Comparison of ENCODE assay signal across 26 cellular contexts in the genomic region with DNA sequence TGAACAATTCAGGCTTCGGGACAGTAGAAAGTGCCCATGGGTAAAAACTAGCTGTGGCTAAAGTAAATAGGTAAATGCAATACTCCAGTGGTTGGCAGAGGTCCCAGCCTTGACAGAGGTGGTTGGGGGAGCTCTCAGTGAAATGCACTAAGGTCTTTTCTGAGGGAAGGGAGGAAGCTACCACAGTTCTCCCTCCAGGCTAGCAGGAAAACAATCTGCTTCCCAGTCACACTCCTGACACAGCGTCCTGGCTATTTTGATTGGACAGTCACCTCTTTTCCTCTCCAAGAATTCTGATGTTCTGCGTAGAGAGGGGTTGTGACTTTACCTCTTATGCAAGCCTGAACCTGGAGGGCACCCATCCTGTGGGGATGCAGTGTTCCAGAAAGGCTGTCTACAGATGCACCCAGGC.
DNase-seq lines count a peak whose midpoint lies in the region; ATAC-seq and TF ChIP-seq lines count a peak whose summit lies in the region.
"Had no signal": no experiment of that assay in that cellular context is flagged by ENCODE, and none has a peak within 500 bp of the region (broad histone marks: within the 10 kb centered on the region; RNA-seq: fewer than 3 reads in every experiment).

No MANE protein-coding gene starts in this region.

- H3K27me3 Mint-ChIP-seq in activated T-cell treated with anti-CD3 and anti-CD28 coated beads, Interleukin-2, amount 50 U/mL, for 4 hours (ENCODE audit: low read depth) = peaks cover 2% of the 10 kb centered on the region
- H3K27me3 Mint-ChIP-seq: type B pancreatic cell had no signal

- 74 to 76% methylated on average over 3 of the region's 3 CpGs for WGBS in heart right ventricle, 2 donors
- 41% methylated on average over 3 of the region's 3 CpGs for WGBS in liver
- no CpG with 5 or more reads among the region's 3 CpGs for WGBS in neuronal stem cell (ENCODE audit: extremely low coverage in 2 of 2, insufficient read length in 2 of 2, insufficient replicate concordance in 1 of 2), 2 donors

- intact Hi-C loops in heart right ventricle (cut with DNase I) = loop anchor here in 3 of 10 donors (2.0 to 10.0 kb wide), 5 partner anchors 92 to 312 kb away; a partner anchor contains a TSS
- intact Hi-C loops in Right ventricle myocardium inferior (cut with DNase I) = loop anchor here (5.0 to 10.0 kb wide), 2 partner anchors 90 to 192 kb away; a partner anchor contains a TSS

- DNase-seq in heart right ventricle = no peak
- DNase-seq in Right ventricle myocardium inferior (ENCODE audit: missing footprints) = no peak
- DNase-seq in choroid plexus epithelial cell (ENCODE audit: low read depth) = peak; percentile 60
- DNase-seq in activated T-cell treated with anti-CD3 and anti-CD28 coated beads, Interleukin-2, amount 50 U/mL, for 4 hours = no peak
- DNase-seq in neuronal stem cell (ENCODE audit: low spot score) = no peak
- DNase-seq in stimulated activated CD4-positive, alpha-beta T cell treated with anti-CD3 and anti-CD28 coated beads, Interleukin-4, amount 100 ng/mL, for 24 hours = no peak
- DNase-seq: activated CD4-positive, alpha-beta memory T cell treated with anti-CD3 and anti-CD28 coated beads for 36 hours; activated CD8-positive, alpha-beta memory T cell treated with anti-CD3 and anti-CD28 coated beads, Interleukin-2, amount 50 U/mL, for 48 hours; Caco-2; DND-41; left colon; naive thymus-derived CD4-positive, alpha-beta T cell; NCI-H1048; NCI-H187 treated with DMSO at 0.1 percent for 48 hours; right cardiac atrium; SIG-M5; stimulated activated naive CD8-positive, alpha-beta T cell treated with anti-CD3 and anti-CD28 coated beads, Interleukin-15, amount 100 ng/mL, for 72 hours had no signal

- H3K14ac ChIP-seq in neuronal stem cell (ENCODE audit: low read length) = no peak overlapping the region

- H3K4me1 ChIP-seq in heart right ventricle = peaks cover 0 to 20% (median 0%) of the 10 kb centered on the region in 9 donors
- H3K4me1 ChIP-seq in liver (ENCODE audit: control insufficient read depth in 4 of 4, insufficient read depth in 4 of 4, low read length in 3 of 4) = peaks cover 10 to 13% (median 10%) of the 10 kb centered on the region in 4 donors
- H3K4me1 ChIP-seq in neuronal stem cell (ENCODE audit: control insufficient read depth in 2 of 2, insufficient read depth in 1 of 2, low read depth in 1 of 2, low read length in 2 of 2) = no peaks in the 10 kb centered on the region
- H3K4me1 ChIP-seq: BLaER1, Caco-2 had no signal

- H3K27ac ChIP-seq in heart right ventricle (peak overlapping the region in 8 of 10 donors; percentile 41 to 79 (median 51)), liver (ENCODE audit: low read depth in 1 of 2, low read length in 2 of 2) (peak overlapping the region in 1 of 2 donors; percentile 5), neuronal stem cell (replicated peaks; ENCODE audit: low read length) (no peak overlapping the region)
- H3K27ac ChIP-seq: ascending aorta, BLaER1 had no signal

- no peaks in the 10 kb centered on the region for H3K36me3 ChIP-seq in heart right ventricle
- H3K36me3 ChIP-seq in liver (ENCODE audit: control insufficient read depth in 4 of 4, insufficient read depth in 3 of 4, low read depth in 1 of 4, low read length in 3 of 4) = no peaks in the 10 kb centered on the region
- H3K36me3 ChIP-seq in neuronal stem cell (replicated peaks in 1 of 2; ENCODE audit: control insufficient read depth in 2 of 2, insufficient read depth in 2 of 2, low read length in 2 of 2) = no peaks in the 10 kb centered on the region
- H3K36me3 ChIP-seq: ascending aorta, BLaER1 had no signal

- TF ChIP-seq RAD21 in liver (IDR thresholded peaks at IDR 0.05) = no peak

- no peak overlapping the region for H2BK12ac ChIP-seq in neuronal stem cell (ENCODE audit: low read length)

- peaks cover 28% of the 10 kb centered on the region for H3K9me3 Mint-ChIP-seq in activated T-cell treated with anti-CD3 and anti-CD28 coated beads, Interleukin-2, amount 50 U/mL, for 4 hours

- H3K79me1 ChIP-seq in neuronal stem cell (ENCODE audit: low read depth, low read length) = no peaks in the 10 kb centered on the region

- no peak overlapping the region for H3K4me2 ChIP-seq in neuronal stem cell (ENCODE audit: insufficient read depth, low read length, poor library complexity, severe bottlenecking)
- H3K4me2 ChIP-seq: BLaER1 had no signal

- H3K9me3 ChIP-seq in heart right ventricle (peaks cover 0 to 35% (median 21%) of the 10 kb centered on the region in 11 donors), liver (ENCODE audit: control insufficient read depth in 4 of 4, low read length in 3 of 4) (peaks cover 0 to 10% (median 5%) of the 10 kb centered on the region in 4 donors), neuronal stem cell (replicated peaks in 1 of 2; ENCODE audit: control insufficient read depth in 2 of 2, insufficient read depth in 1 of 2, low read depth in 1 of 2, low read length in 2 of 2) (peaks cover 5% of the 10 kb centered on the region in 2 donors)

- no peak overlapping the region for H2AFZ ChIP-seq in neuronal stem cell (ENCODE audit: low read length)

- no peak overlapping the region for H4K8ac ChIP-seq in neuronal stem cell (ENCODE audit: low read depth, low read length)

- no peak overlapping the region for H2AK5ac ChIP-seq in neuronal stem cell (ENCODE audit: low read depth, low read length)

- no peak overlapping the region for H3K4ac ChIP-seq in neuronal stem cell (ENCODE audit: low read length)

- no peak for TF ChIP-seq CTCF in heart right ventricle (IDR thresholded peaks at IDR 0.05)
- no peak for TF ChIP-seq CTCF in choroid plexus epithelial cell (conservative IDR thresholded peaks at IDR 0.05; ENCODE audit: low read depth, low read length)
- TF ChIP-seq CTCF in liver (IDR thresholded peaks at IDR 0.05; ENCODE audit: low read depth, low read length, missing input control) = no peak

- no peak overlapping the region for H2BK15ac ChIP-seq in neuronal stem cell (ENCODE audit: low read length)

- no peak overlapping the region for H3K9ac ChIP-seq in liver (ENCODE audit: low read depth in 1 of 2, low read length in 2 of 2)
- no peak overlapping the region for H3K9ac ChIP-seq in neuronal stem cell (ENCODE audit: low read depth, low read length, poor library complexity)
- H3K9ac ChIP-seq: BLaER1 had no signal

- no peak overlapping the region for H2BK120ac ChIP-seq in neuronal stem cell (ENCODE audit: low read depth, low read length)

- no peak overlapping the region for H3K23ac ChIP-seq in neuronal stem cell (ENCODE audit: low read depth, low read length, poor library complexity)

- H3K4me3 Mint-ChIP-seq in activated T-cell treated with anti-CD3 and anti-CD28 coated beads, Interleukin-2, amount 50 U/mL, for 4 hours = no peak overlapping the region
- H3K4me3 Mint-ChIP-seq: activated CD4-positive, alpha-beta memory T cell treated with anti-CD3 and anti-CD28 coated beads for 36 hours; activated naive CD8-positive, alpha-beta T cell; central memory CD8-positive, alpha-beta T cell; mesothelial cell of epicardium; naive thymus-derived CD4-positive, alpha-beta T cell; stimulated activated naive CD8-positive, alpha-beta T cell treated with anti-CD3 and anti-CD28 coated beads, Interleukin-15, amount 100 ng/mL, for 72 hours; type B pancreatic cell had no signal

- H2BK5ac ChIP-seq in neuronal stem cell (ENCODE audit: low read length) = no peak overlapping the region

- no peaks in the 10 kb centered on the region for H3K27me3 ChIP-seq in heart right ventricle
- H3K27me3 ChIP-seq in liver (ENCODE audit: control insufficient read depth in 4 of 4, insufficient read depth in 4 of 4, low read length in 3 of 4) = no peaks in the 10 kb centered on the region
- no peaks in the 10 kb centered on the region for H3K27me3 ChIP-seq in neuronal stem cell (ENCODE audit: control insufficient read depth in 3 of 3, insufficient read depth in 3 of 3, low read depth in 1 of 3, low read length in 3 of 3)
- H3K27me3 ChIP-seq: ascending aorta, BLaER1 had no signal

- no peak overlapping the region for H4K91ac ChIP-seq in neuronal stem cell (ENCODE audit: low read depth, low read length, poor library complexity)

- peaks cover 3% of the 10 kb centered on the region for H3K36me3 Mint-ChIP-seq in activated T-cell treated with anti-CD3 and anti-CD28 coated beads, Interleukin-2, amount 50 U/mL, for 4 hours (ENCODE audit: insufficient read depth)
- H3K36me3 Mint-ChIP-seq: activated naive CD8-positive, alpha-beta T cell; type B pancreatic cell had no signal

- ATAC-seq in heart right ventricle (peak in 3 of 8 donors; percentile 27 to 50 (median 46)), Right ventricle myocardium inferior (no peak), HG02840 (IDR thresholded peaks at IDR 0.05; ENCODE audit: low FRiP score, unreplicated experiment) (no peak)
- no peak for ATAC-seq in activated T-cell treated with anti-CD3 and anti-CD28 coated beads, Interleukin-2, amount 50 U/mL, for 4 hours
- ATAC-seq: activated CD4-positive, CD25-positive, alpha-beta regulatory T cell treated with anti-CD3 and anti-CD28 coated beads, Interleukin-2, amount 50 U/mL, for 24 hours; stimulated activated naive CD8-positive, alpha-beta T cell treated with anti-CD3 and anti-CD28 coated beads, Interleukin-15, amount 100 ng/mL, for 72 hours had no signal

- H3K4me3 ChIP-seq in heart right ventricle = no peak overlapping the region
- H3K4me3 ChIP-seq in choroid plexus epithelial cell (ENCODE audit: low read depth, low read length) = no peak overlapping the region
- no peak overlapping the region for H3K4me3 ChIP-seq in liver (ENCODE audit: low read depth in 1 of 3, low read length in 3 of 3)
- no peak overlapping the region for H3K4me3 ChIP-seq in neuronal stem cell (ENCODE audit: low read length in 2 of 2)
- H3K4me3 ChIP-seq: ascending aorta, BLaER1 had no signal

- no peaks in the 10 kb centered on the region for H3K4me1 Mint-ChIP-seq in activated T-cell treated with anti-CD3 and anti-CD28 coated beads, Interleukin-2, amount 50 U/mL, for 4 hours (ENCODE audit: low read depth)
- H3K4me1 Mint-ChIP-seq: central memory CD8-positive, alpha-beta T cell; stimulated activated naive CD8-positive, alpha-beta T cell treated with anti-CD3 and anti-CD28 coated beads, Interleukin-15, amount 100 ng/mL, for 72 hours had no signal

- H3K18ac ChIP-seq in neuronal stem cell (ENCODE audit: low read length) = no peak overlapping the region

TF ChIP-seq in liver, 16 proteins besides CTCF, POLR2A, EP300 and RAD21 (continues in another document):
- TF ChIP-seq FOXA2 (IDR thresholded peaks at IDR 0.05) (peak; percentile 61), RXRA (IDR thresholded peaks at IDR 0.05) (peak; percentile 23 to 56), FOXA1 (IDR thresholded peaks at IDR 0.05) (peak; percentile 38), HNF4G (IDR thresholded peaks at IDR 0.05) (no peak)
